Comparison of ENCODE assay signal across 8 cellular contexts in genomic region chr1:203692565-203693470, GRCh38.
DNase-seq lines count a peak whose midpoint lies in the region; ATAC-seq and TF ChIP-seq lines count a peak whose summit lies in the region.

No MANE protein-coding gene starts in this region.

- peaks cover 52% of the 10 kb centered on the region for H3K4me1 Mint-ChIP-seq in activated T-cell treated with anti-CD3 and anti-CD28 coated beads, Interleukin-2, amount 50 U/mL, for 4 hours (ENCODE audit: low read depth)
- H3K4me1 Mint-ChIP-seq in activated T-helper 2 cell treated with anti-CD3 and anti-CD28 coated beads, Interferon-gamma antibody, Interleukin-2, Interleukin-4, amounts not matched to agents 10 μg/mL and 5 μg/mL and 100 μg/mL, durations not matched to agents 14 hours and 24 hours and 36 hours (ENCODE audit: low read depth): peaks cover 23% of the 10 kb centered on the region

- peak; percentile 46 to 56 for ATAC-seq in activated T-cell treated with anti-CD3 and anti-CD28 coated beads, Interleukin-2, amount 50 U/mL, for 4 hours
- ATAC-seq in Right ventricle myocardium superior (ENCODE audit: poor library complexity) (peak; percentile 87), GM18873 (IDR thresholded peaks at IDR 0.05; ENCODE audit: low FRiP score, unreplicated experiment) (no peak), HG03280 (IDR thresholded peaks at IDR 0.05; ENCODE audit: unreplicated experiment) (no peak), GM19351 (IDR thresholded peaks at IDR 0.05; ENCODE audit: unreplicated experiment) (no peak)

- intact Hi-C loops in activated T-helper 2 cell treated with anti-CD3 and anti-CD28 coated beads, Interferon-gamma antibody, Interleukin-2, Interleukin-4, amounts not matched to agents 10 μg/mL and 5 μg/mL and 100 μg/mL, durations not matched to agents 14 hours and 24 hours and 36 hours (cut with micrococcal nuclease): no loop called here
- intact Hi-C loops in Right ventricle myocardium superior (cut with DNase I): no loop called here

- TF ChIP-seq CTCF in retinal pigment epithelial cell (conservative IDR thresholded peaks at IDR 0.05; ENCODE audit: low read depth, low read length): no peak

- peak overlapping the region; percentile 27 for H3K4me3 Mint-ChIP-seq in activated T-cell treated with anti-CD3 and anti-CD28 coated beads, Interleukin-2, amount 50 U/mL, for 4 hours
- no peak overlapping the region for H3K4me3 Mint-ChIP-seq in activated T-helper 2 cell treated with anti-CD3 and anti-CD28 coated beads, Interferon-gamma antibody, Interleukin-2, Interleukin-4, amounts not matched to agents 10 μg/mL and 5 μg/mL and 100 μg/mL, durations not matched to agents 14 hours and 24 hours and 36 hours (ENCODE audit: low read depth)

- DNase-seq in activated T-cell treated with anti-CD3 and anti-CD28 coated beads, Interleukin-2, amount 50 U/mL, for 4 hours: no peak
- no peak for DNase-seq in activated T-cell treated with anti-CD3 and anti-CD28 coated beads, Interleukin-2, amount 50 U/mL, for 48 hours
- no peak for DNase-seq in activated T-helper 2 cell treated with anti-CD3 and anti-CD28 coated beads, Interferon-gamma antibody, Interleukin-2, Interleukin-4, amounts not matched to agents 10 μg/mL and 5 μg/mL and 100 μg/mL, durations not matched to agents 14 hours and 24 hours and 36 hours (ENCODE audit: low spot score)
- peak; percentile 89 for DNase-seq in Right ventricle myocardium superior
- peak; percentile 94 for DNase-seq in retinal pigment epithelial cell (ENCODE audit: low read depth)

- H3K27me3 Mint-ChIP-seq in activated T-cell treated with anti-CD3 and anti-CD28 coated beads, Interleukin-2, amount 50 U/mL, for 4 hours (ENCODE audit: low read depth): no peaks in the 10 kb centered on the region
- H3K27me3 Mint-ChIP-seq in activated T-helper 2 cell treated with anti-CD3 and anti-CD28 coated beads, Interferon-gamma antibody, Interleukin-2, Interleukin-4, amounts not matched to agents 10 μg/mL and 5 μg/mL and 100 μg/mL, durations not matched to agents 14 hours and 24 hours and 36 hours (ENCODE audit: low read depth): no peaks in the 10 kb centered on the region

- no peaks in the 10 kb centered on the region for H3K9me3 Mint-ChIP-seq in activated T-cell treated with anti-CD3 and anti-CD28 coated beads, Interleukin-2, amount 50 U/mL, for 4 hours
- H3K9me3 Mint-ChIP-seq in activated T-helper 2 cell treated with anti-CD3 and anti-CD28 coated beads, Interferon-gamma antibody, Interleukin-2, Interleukin-4, amounts not matched to agents 10 μg/mL and 5 μg/mL and 100 μg/mL, durations not matched to agents 14 hours and 24 hours and 36 hours: no peaks in the 10 kb centered on the region

- H3K27ac Mint-ChIP-seq in activated T-helper 2 cell treated with anti-CD3 and anti-CD28 coated beads, Interferon-gamma antibody, Interleukin-2, Interleukin-4, amounts not matched to agents 10 μg/mL and 5 μg/mL and 100 μg/mL, durations not matched to agents 14 hours and 24 hours and 36 hours: peak overlapping the region; percentile 51

- H3K36me3 Mint-ChIP-seq in activated T-cell treated with anti-CD3 and anti-CD28 coated beads, Interleukin-2, amount 50 U/mL, for 4 hours (ENCODE audit: insufficient read depth): peaks cover 6% of the 10 kb centered on the region
- H3K36me3 Mint-ChIP-seq in activated T-helper 2 cell treated with anti-CD3 and anti-CD28 coated beads, Interferon-gamma antibody, Interleukin-2, Interleukin-4, amounts not matched to agents 10 μg/mL and 5 μg/mL and 100 μg/mL, durations not matched to agents 14 hours and 24 hours and 36 hours (ENCODE audit: low read depth): peaks cover 36% of the 10 kb centered on the region

- no peak overlapping the region for H3K4me3 ChIP-seq in retinal pigment epithelial cell (ENCODE audit: low read length)

Comparison
In these comparisons a context has a peak if more than half of its experiments do, and no peak if none do; other contexts are left out.
1. ATAC-seq: peak in activated T-cell treated with anti-CD3 and anti-CD28 coated beads, Interleukin-2, amount 50 U/mL, for 4 hours (2 of 2) and Right ventricle myocardium superior (single experiment); none in GM18873 (single experiment), HG03280 (single experiment) and GM19351 (single experiment).
2. DNase-seq: peak in Right ventricle myocardium superior (single experiment) and retinal pigment epithelial cell (single experiment); none in activated T-cell treated with anti-CD3 and anti-CD28 coated beads, Interleukin-2, amount 50 U/mL, for 4 hours (single experiment), activated T-cell treated with anti-CD3 and anti-CD28 coated beads, Interleukin-2, amount 50 U/mL, for 48 hours (0 of 2) and activated T-helper 2 cell treated with anti-CD3 and anti-CD28 coated beads, Interferon-gamma antibody, Interleukin-2, Interleukin-4, amounts not matched to agents 10 μg/mL and 5 μg/mL and 100 μg/mL, durations not matched to agents 14 hours and 24 hours and 36 hours (single experiment).